ENCODE assay signal across 19 cellular contexts in the genomic region with DNA sequence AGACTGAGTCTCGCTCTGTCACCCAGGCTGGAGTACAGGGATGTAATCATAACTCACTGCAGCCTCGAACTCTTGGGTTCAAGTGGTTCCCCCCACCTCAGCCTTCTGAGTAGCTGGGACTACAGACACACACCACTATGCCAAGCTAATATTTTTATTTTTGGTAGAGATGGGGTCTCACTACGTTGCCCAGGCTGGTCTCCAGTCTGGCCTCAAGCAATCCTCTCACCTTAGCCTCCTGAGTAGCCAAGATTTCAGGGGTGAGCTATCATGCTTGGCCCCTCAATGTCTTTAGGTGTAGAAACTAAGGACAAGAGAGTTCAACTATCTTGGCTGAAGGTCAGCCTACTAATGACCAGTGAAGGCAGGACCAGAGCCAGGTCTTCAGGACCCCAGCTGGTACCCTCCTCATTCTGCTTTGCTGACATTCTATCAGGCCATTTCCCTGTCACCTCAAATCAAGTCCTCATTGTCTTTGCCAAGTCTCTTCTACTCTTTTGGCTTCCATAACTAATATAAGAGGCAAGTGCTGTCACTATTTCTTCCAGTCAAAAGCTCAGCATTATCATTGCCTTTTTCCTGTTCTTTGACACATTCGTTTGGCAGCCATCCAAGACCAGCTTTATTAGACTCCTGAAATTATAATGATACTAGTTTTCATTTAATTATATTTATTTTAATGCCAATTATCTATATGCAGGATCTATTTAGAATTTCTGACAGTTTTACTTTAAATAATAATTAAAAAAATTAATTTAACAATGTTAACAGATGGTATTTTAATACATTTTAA.
DNase-seq lines count a peak whose midpoint lies in the region; ATAC-seq and FAIRE-seq lines count a peak whose summit lies in the region.
"Had no signal": no experiment of that assay in that cellular context is flagged by ENCODE, and none has a peak within 500 bp of the region (broad histone marks: within the 10 kb centered on the region; RNA-seq: fewer than 3 reads in every experiment).

No MANE protein-coding gene starts in this region.

- ATAC-seq in Right ventricle myocardium superior (ENCODE audit: poor library complexity) (peak; percentile 39), HG03469 (IDR thresholded peaks at IDR 0.05; ENCODE audit: unreplicated experiment) (no peak), HG03175 (IDR thresholded peaks at IDR 0.05; ENCODE audit: unreplicated experiment) (no peak)
- ATAC-seq: natural killer cell had no signal

- intact Hi-C loops in Right ventricle myocardium superior (cut with DNase I) (no loop called here), cardiac septum (cut with DNase I) (no loop called here)

- DNase-seq in Right ventricle myocardium superior (no peak), cardiac septum (ENCODE audit: low spot score) (no peak), NCI-H2029 treated with DMSO at 0.1 percent for 48 hours (lab: John Stamatoyannopoulos, UW) (peak; percentile 24), GM19238 (ENCODE audit: insufficient read length, low spot score) (no peak)
- DNase-seq: activated CD4-positive, alpha-beta T cell treated with anti-CD3 and anti-CD28 coated beads for 4 hours; activated naive CD4-positive, alpha-beta T cell treated with anti-CD3 and anti-CD28 coated beads, Interleukin-2, amount 50 U/mL, for 16 hours; activated T-cell treated with anti-CD3 and anti-CD28 coated beads, Interleukin-2, amount 50 U/mL, for 48 hours; GF-D8; H9; natural killer cell; NCI-H1930; NCI-H526 treated with DMSO at 0.1 percent for 48 hours; ovary; right cardiac atrium; SHP77; stimulated activated CD4-positive, alpha-beta T cell treated with anti-CD3 and anti-CD28 coated beads, Interleukin-15, amount 100 ng/mL, for 24 hours had no signal

- peak; percentile 57 for FAIRE-seq in endometrium (lab: Jason Lieb, UNC)
